21 cellular contexts compared by ENCODE assay signal in genomic region chr11:125637840-125638239, GRCh38. TPM values are rescaled to one million over a fixed set of nuclear protein-coding genes. Genes with fewer than 3 reads are reported as not detected.
"Had no signal": no experiment of that assay in that cellular context is flagged by ENCODE, and none has a peak within 500 bp of the region (broad histone marks: within the 10 kb centered on the region; RNA-seq: fewer than 3 reads in every experiment).

No MANE protein-coding gene starts in this region.

- H3K9me3 ChIP-seq: esophagus squamous epithelium, tibial nerve, vagina had no signal

- DNase-seq: activated naive CD8-positive, alpha-beta T cell treated with anti-CD3 and anti-CD28 coated beads, Interleukin-2, amount 10 ng/mL, durations not matched to agents 7 days and 5 days; brain microvascular endothelial cell; cortex of kidney; effector CD4-positive, alpha-beta T cell; esophagus squamous epithelium; hypothalamus; mesendoderm; nucleus accumbens; stimulated activated CD4-positive, alpha-beta T cell treated with anti-CD3 and anti-CD28 coated beads, Interleukin-4, amount 100 ng/mL, for 4 hours; stimulated activated CD8-positive, alpha-beta memory T cell treated with anti-CD3 and anti-CD28 coated beads, Interleukin-4, amount 100 ng/mL, for 48 hours; stimulated activated naive CD4-positive, alpha-beta T cell treated with Interleukin-2 at 50 U/mL for 16 hours; substantia nigra; WERI-Rb-1 had no signal

- H3K4me3 ChIP-seq: esophagus squamous epithelium, tibial nerve, vagina had no signal

- H3K27ac Mint-ChIP-seq: activated naive CD8-positive, alpha-beta T cell treated with anti-CD3 and anti-CD28 coated beads, Interleukin-2, amount 10 ng/mL, durations not matched to agents 7 days and 5 days; activated T-helper 1 cell treated with anti-CD3 and anti-CD28 coated beads, Interleukin-12 subunit alpha, Interleukin-12 subunit beta, Interleukin-2, Interleukin-4 antibody, amounts not matched to agents 30 ng/mL and 10 ng/mL and 1 ng/mL, durations not matched to agents 14 hours and 24 hours and 36 hours; natural killer cell treated with Interleukin-12 subunit alpha and Interleukin-12 subunit beta and Interleukin-15 and Interleukin-18, amount 100 ng/mL, for 72 hours had no signal

- H3K4me3 Mint-ChIP-seq: activated naive CD8-positive, alpha-beta T cell treated with anti-CD3 and anti-CD28 coated beads, Interleukin-2, amount 10 ng/mL, durations not matched to agents 7 days and 5 days; activated T-helper 1 cell treated with anti-CD3 and anti-CD28 coated beads, Interleukin-12 subunit alpha, Interleukin-12 subunit beta, Interleukin-2, Interleukin-4 antibody, amounts not matched to agents 30 ng/mL and 10 ng/mL and 1 ng/mL, durations not matched to agents 14 hours and 24 hours and 36 hours; natural killer cell treated with Interleukin-12 subunit alpha and Interleukin-12 subunit beta and Interleukin-15 and Interleukin-18, amount 100 ng/mL, for 72 hours had no signal

- H3K27me3 ChIP-seq: brain microvascular endothelial cell, esophagus squamous epithelium, tibial nerve, vagina had no signal

- H3K4me1 ChIP-seq: esophagus squamous epithelium, tibial nerve, vagina had no signal

- H3K9me3 Mint-ChIP-seq: activated naive CD8-positive, alpha-beta T cell treated with anti-CD3 and anti-CD28 coated beads, Interleukin-2, amount 10 ng/mL, durations not matched to agents 7 days and 5 days; activated T-helper 1 cell treated with anti-CD3 and anti-CD28 coated beads, Interleukin-12 subunit alpha, Interleukin-12 subunit beta, Interleukin-2, Interleukin-4 antibody, amounts not matched to agents 30 ng/mL and 10 ng/mL and 1 ng/mL, durations not matched to agents 14 hours and 24 hours and 36 hours; natural killer cell treated with Interleukin-12 subunit alpha and Interleukin-12 subunit beta and Interleukin-15 and Interleukin-18, amount 100 ng/mL, for 72 hours had no signal

- H3K36me3 ChIP-seq: vagina had no signal

- H3K27ac ChIP-seq: brain microvascular endothelial cell, esophagus squamous epithelium, tibial nerve, vagina, WERI-Rb-1 had no signal

- ATAC-seq: natural killer cell treated with Interleukin-12 subunit alpha and Interleukin-12 subunit beta and Interleukin-15 and Interleukin-18, amount 100 ng/mL, for 72 hours had no signal

- H3K27me3 Mint-ChIP-seq: activated naive CD8-positive, alpha-beta T cell treated with anti-CD3 and anti-CD28 coated beads, Interleukin-2, amount 10 ng/mL, durations not matched to agents 7 days and 5 days; natural killer cell treated with Interleukin-12 subunit alpha and Interleukin-12 subunit beta and Interleukin-15 and Interleukin-18, amount 100 ng/mL, for 72 hours had no signal

RNA-seq across cellular contexts. Expression of gene ACRV1, which starts 42.8 kb away (rescaled TPM):
- total RNA-seq: activated naive CD8-positive, alpha-beta T cell treated with anti-CD3 and anti-CD28 coated beads, Interleukin-2, amount 10 ng/mL, durations not matched to agents 7 days and 5 days; activated T-helper 1 cell treated with anti-CD3 and anti-CD28 coated beads, Interleukin-12 subunit alpha, Interleukin-12 subunit beta, Interleukin-2, Interleukin-4 antibody, amounts not matched to agents 30 ng/mL and 10 ng/mL and 1 ng/mL, durations not matched to agents 14 hours and 24 hours and 36 hours; esophagus squamous epithelium; fibroblast of villous mesenchyme; kidney epithelial cell; liver; natural killer cell treated with Interleukin-12 subunit alpha and Interleukin-12 subunit beta and Interleukin-15 and Interleukin-18, amount 100 ng/mL, for 72 hours; posterior vena cava; tibial nerve; vagina had no signal
